In the genomic region with DNA sequence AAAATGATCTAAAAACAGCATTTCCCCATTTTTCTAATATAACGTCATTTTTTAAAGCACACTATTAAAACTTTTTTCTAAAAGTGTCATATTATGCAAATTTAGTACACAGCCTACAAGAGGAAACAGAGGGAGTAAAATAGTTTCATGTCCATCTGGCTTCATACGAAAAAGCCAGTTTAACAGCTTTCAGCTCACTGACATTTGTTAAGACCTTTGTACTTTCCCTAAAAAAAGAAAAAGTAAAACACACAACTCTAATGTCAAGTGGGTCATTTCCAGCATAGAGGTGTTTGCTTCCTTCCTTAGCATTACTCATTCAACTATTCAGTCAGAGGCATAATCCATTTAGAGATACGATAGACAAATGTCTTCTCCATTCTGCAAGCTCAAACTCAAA, we compare ENCODE assay signal across 18 cellular contexts. TPM values are rescaled to one million over a fixed set of nuclear protein-coding genes. Genes with fewer than 3 reads are reported as not detected.
DNase-seq lines count a peak whose midpoint lies in the region; ATAC-seq, FAIRE-seq and TF ChIP-seq lines count a peak whose summit lies in the region.
"Had no signal": no experiment of that assay in that cellular context is flagged by ENCODE, and none has a peak within 500 bp of the region (broad histone marks: within the 10 kb centered on the region; RNA-seq: fewer than 3 reads in every experiment).

No MANE protein-coding gene starts in this region.

- BruUV-seq in K562 (replicated peaks; lab: Mats Ljungman, UMichigan): no TSS peak

- peaks cover 7% of the 10 kb centered on the region for H3K4me1 Mint-ChIP-seq in activated T-cell treated with anti-CD3 and anti-CD28 coated beads, Interleukin-2, amount 50 U/mL, for 4 hours (ENCODE audit: low read depth)

- H3K9me3 ChIP-seq in DOHH2 (ENCODE audit: control insufficient read depth, insufficient read depth, low read length) (peaks cover 15% of the 10 kb centered on the region), K562 (replicated peaks; ENCODE audit: control insufficient read depth, insufficient read depth, low read depth, low read length) (no peaks in the 10 kb centered on the region; the same call in 1 of the 2 replicates), mucosa of descending colon (peaks cover 19% of the 10 kb centered on the region)

- peak; percentile 46 for FAIRE-seq in K562 (lab: Jason Lieb, UNC)

- TF ChIP-seq CTCF in DOHH2 (IDR thresholded peaks at IDR 0.05; ENCODE audit: low read depth, low read length, poor library complexity, severe bottlenecking) (no peak), K562 (IDR thresholded peaks at IDR 0.05 in 2 of 3, conservative IDR thresholded peaks at IDR 0.05 in 1 of 3; ENCODE audit: insufficient read depth in 2 of 3, low read depth in 1 of 3, low read length in 3 of 3) (no peak), mucosa of descending colon (IDR thresholded peaks at IDR 0.05) (no peak)

- H3K4me1 ChIP-seq in DOHH2 (ENCODE audit: control insufficient read depth, low read length) (peaks cover 67% of the 10 kb centered on the region), K562 (replicated peaks in 1 of 2; ENCODE audit: control insufficient read depth in 2 of 2, insufficient read depth in 2 of 2, low read length in 2 of 2) (no peaks in the 10 kb centered on the region), mucosa of descending colon (ENCODE audit: low read depth) (no peaks in the 10 kb centered on the region)
- H3K4me1 ChIP-seq: A549, SJCRH30 had no signal

- H3K4me3 ChIP-seq in DOHH2 (ENCODE audit: low read length): peak overlapping the region; percentile 53
- H3K4me3 ChIP-seq in K562: no peak overlapping the region
- no peak overlapping the region for H3K4me3 ChIP-seq in mucosa of descending colon
- H3K4me3 ChIP-seq: A549, SJCRH30 had no signal

- H3K79me2 ChIP-seq in DOHH2 (ENCODE audit: control insufficient read depth, low read length) (peaks cover 45% of the 10 kb centered on the region), K562 (ENCODE audit: control insufficient read depth, insufficient read depth, low read length) (no peaks in the 10 kb centered on the region)

- TF ChIP-seq POLR2A in K562 (conservative IDR thresholded peaks at IDR 0.05): no peak

- H3K4me3 Mint-ChIP-seq in activated T-cell treated with anti-CD3 and anti-CD28 coated beads, Interleukin-2, amount 50 U/mL, for 4 hours: no peak overlapping the region

- no peak for ATAC-seq in K562
- peak; percentile 45 for ATAC-seq in left colon
- peak; percentile 55 for ATAC-seq in mucosa of descending colon
- ATAC-seq in activated T-cell treated with anti-CD3 and anti-CD28 coated beads, Interleukin-2, amount 50 U/mL, for 4 hours: no peak
- ATAC-seq: A549 had no signal

- POLR2A ChIA-PET in K562 (lab: Yijun Ruan, JAX): no interaction called here

- H3K27me3 ChIP-seq in DOHH2 (ENCODE audit: control insufficient read depth, low read length) (no peaks in the 10 kb centered on the region), K562 (ENCODE audit: control insufficient read depth in 2 of 2, insufficient read depth in 2 of 2, low read length in 2 of 2) (no peaks in the 10 kb centered on the region)
- H3K27me3 ChIP-seq: SJCRH30 had no signal

- DNase-seq in K562 (ENCODE audit: extremely low read depth in 1 of 4, low spot score in 3 of 4): no peak
- no peak for DNase-seq in left colon
- no peak for DNase-seq in mucosa of descending colon
- no peak for DNase-seq in RKO (ENCODE audit: low spot score)
- DNase-seq in medulla oblongata (ENCODE audit: extremely low spot score): no peak
- no peak for DNase-seq in activated T-cell treated with anti-CD3 and anti-CD28 coated beads, Interleukin-2, amount 50 U/mL, for 4 hours
- DNase-seq in middle frontal gyrus (ENCODE audit: extremely low spot score, low spot score): no peak
- DNase-seq: C1 segment of cervical spinal cord, H7, NCI-H1417 treated with DMSO at 0.1 percent for 48 hours, NCI-H2029, NCI-H2171 treated with DMSO at 0.1 percent for 48 hours, NCI-H748 treated with DMSO at 0.1 percent for 48 hours, OCI-M1, RPMI8226, SJCRH30 had no signal

- H3K9me3 Mint-ChIP-seq in activated T-cell treated with anti-CD3 and anti-CD28 coated beads, Interleukin-2, amount 50 U/mL, for 4 hours: peaks cover 17% of the 10 kb centered on the region

- no peaks in the 10 kb centered on the region for H3K9me1 ChIP-seq in K562 (ENCODE audit: control insufficient read depth, insufficient read depth, low read length)

- intact Hi-C loops in K562 (cut with micrococcal nuclease) (no loop called here), left colon (cut with DNase I, micrococcal nuclease) (no loop called here), mucosa of descending colon (cut with DNase I, micrococcal nuclease) (no loop called here)

- TF ChIP-seq EP300 in K562 (IDR thresholded peaks at IDR 0.05; ENCODE audit: low read length): no peak

- peaks cover 27% of the 10 kb centered on the region for H3F3A ChIP-seq in DOHH2 (ENCODE audit: control insufficient read depth, insufficient read depth)

- H4K20me1 ChIP-seq in DOHH2 (ENCODE audit: control insufficient read depth, insufficient read depth, low read depth, low read length) (no peaks in the 10 kb centered on the region), K562 (replicated peaks; ENCODE audit: control insufficient read depth, insufficient read depth, low read length) (no peaks in the 10 kb centered on the region)

- WGBS in K562 (ENCODE audit: insufficient coverage, low coverage, missing lambda C conversion rate): 92% methylated on average over 3 of the region's 3 CpGs

- no peak overlapping the region for H2AFZ ChIP-seq in K562 (ENCODE audit: low read depth, low read length)

- CTCF ChIA-PET in K562 (lab: Yijun Ruan, JAX; ENCODE audit: low intra/inter-chr PET ratio): no interaction called here

- H3K36me3 Mint-ChIP-seq in activated T-cell treated with anti-CD3 and anti-CD28 coated beads, Interleukin-2, amount 50 U/mL, for 4 hours (ENCODE audit: insufficient read depth): peaks cover 29% of the 10 kb centered on the region

- no peak overlapping the region for H3K9ac ChIP-seq in K562 (ENCODE audit: insufficient read depth in 1 of 2, low read depth in 2 of 2, low read length in 2 of 2)

- in situ Hi-C loops in K562 (cut with MboI): no loop called here

- H3K27me3 Mint-ChIP-seq in activated T-cell treated with anti-CD3 and anti-CD28 coated beads, Interleukin-2, amount 50 U/mL, for 4 hours (ENCODE audit: low read depth): no peaks in the 10 kb centered on the region

- peak overlapping the region; percentile 92 for H3K27ac ChIP-seq in DOHH2 (ENCODE audit: low read depth, low read length)
- no peak overlapping the region for H3K27ac ChIP-seq in K562 (ENCODE audit: extremely low read depth, low read depth, low read length)
- H3K27ac ChIP-seq: A549, SJCRH30 had no signal

- H3K9me2 ChIP-seq in DOHH2 (replicated peaks; ENCODE audit: control insufficient read depth, low read length): no peaks in the 10 kb centered on the region

- H3K36me3 ChIP-seq in DOHH2 (ENCODE audit: control insufficient read depth, low read length) (peaks cover 47% of the 10 kb centered on the region), K562 (ENCODE audit: control insufficient read depth, insufficient read depth, low read length) (peaks cover 3% of the 10 kb centered on the region; the same call in 1 of the 3 replicates), mucosa of descending colon (ENCODE audit: low read depth) (no peaks in the 10 kb centered on the region)

- no peak for TF ChIP-seq RAD21 in K562 (CRISPR knock-in tag; conservative IDR thresholded peaks at IDR 0.05 in 1 of 2, IDR thresholded peaks at IDR 0.05 in 1 of 2)

- H3K4me2 ChIP-seq in DOHH2 (ENCODE audit: low read length): peak overlapping the region; percentile 65
- no peak overlapping the region for H3K4me2 ChIP-seq in K562 (ENCODE audit: insufficient read depth, low read length)
- H3K4me2 ChIP-seq: A549 had no signal

RNA-seq across cellular contexts. Expression of a gene that starts 49.4 kb away (rescaled TPM):
- 9.9 and 14.4 TPM in 2 replicates for total RNA-seq in K562 (2011; cell fraction: chromatin; rRNA removed; ENCODE audit: low replicate concordance)
- 4.2 and 5.1 TPM in 2 replicates for total RNA-seq in K562 (2011; cell fraction: nucleolus; rRNA removed)
- total RNA-seq in K562 (2011; cell fraction: nucleoplasm; rRNA removed): 6.3 and 9.3 TPM in 2 replicates
- total RNA-seq in K562 (2014; rRNA removed) (7.6 and 10.1 TPM in 2 replicates), K562 (2014; rRNA removed; fragmentation: Illumina TruSeq; extraction: Trizol) (13.4 and 13.9 TPM in 2 replicates), K562 (2015; rRNA removed; fragmentation: Illumina TruSeq; extraction: Trizol) (13.2 and 13.5 TPM in 2 replicates), K562 (2021) (11.9 and 14.2 TPM in 2 replicates), left colon (10 to 100 TPM; 28.1 to 33.2 TPM), mucosa of descending colon (10 to 100 TPM; 21.2 to 34.7 (median 23.7) TPM)
- polyA plus RNA-seq in K562 (2011; rRNA removed) (12.1 and 12.8 TPM in 2 replicates), K562 (2014; fragmentation: Illumina TruSeq; extraction: Trizol) (7.8 and 8.6 TPM in 2 replicates), K562 (2014; fragmentation: Nextera tagmentation; extraction: Ambion mirVana) (1 to 10 TPM; 1.9 to 3.3 TPM), K562 (2014; rRNA removed) (8.8 and 10.4 TPM in 2 replicates)
- 6.6 and 10.2 TPM in 2 replicates for polyA plus RNA-seq in K562 (2011; cell fraction: cytosol; rRNA removed)
- polyA plus RNA-seq in K562 (2011; cell fraction: nucleus; rRNA removed): 3.5 and 5.6 TPM in 2 replicates
- polyA plus RNA-seq in K562 (2012): 6.1 and 7.0 TPM in 2 replicates
- polyA minus RNA-seq in K562 (2011; rRNA and poly(A)+ RNA removed): 31.1 and 36.0 TPM in 2 replicates
- 8.7 and 10.4 TPM in 2 replicates for polyA minus RNA-seq in K562 (2011; cell fraction: cytosol; rRNA and poly(A)+ RNA removed)
- 5.1 and 7.8 TPM in 2 replicates for polyA minus RNA-seq in K562 (2011; cell fraction: nucleus; rRNA and poly(A)+ RNA removed)
- 10 to 100 TPM; 15.5 to 16.4 (median 15.7) TPM for total RNA-seq in activated T-cell treated with anti-CD3 and anti-CD28 coated beads, Interleukin-2, amount 50 U/mL, for 4 hours

RNA-seq across cellular contexts. Expression of a gene that starts 49.8 kb away (rescaled TPM):
- total RNA-seq in K562 (2011; cell fraction: chromatin; rRNA removed; ENCODE audit: low replicate concordance): 4.8 and 9.7 TPM in 2 replicates
- 2.9 and 4.0 TPM in 2 replicates for total RNA-seq in K562 (2011; cell fraction: nucleolus; rRNA removed)
- 5.4 and 8.1 TPM in 2 replicates for total RNA-seq in K562 (2011; cell fraction: nucleoplasm; rRNA removed)
- 6.9 and 11.8 TPM in 2 replicates for total RNA-seq in K562 (2014; rRNA removed)
- total RNA-seq in K562 (2014; rRNA removed; fragmentation: Illumina TruSeq; extraction: Trizol): 14.5 and 16.2 TPM in 2 replicates
- 15.8 and 15.9 TPM in 2 replicates for total RNA-seq in K562 (2015; rRNA removed; fragmentation: Illumina TruSeq; extraction: Trizol)
- 6.7 TPM in 2 replicates for total RNA-seq in K562 (2021)
- polyA plus RNA-seq in K562 (2011; rRNA removed): 8.0 and 9.5 TPM in 2 replicates
- polyA plus RNA-seq in K562 (2011; cell fraction: cytosol; rRNA removed): 4.1 and 8.2 TPM in 2 replicates
- 1.6 and 2.3 TPM in 2 replicates for polyA plus RNA-seq in K562 (2011; cell fraction: nucleus; rRNA removed)
- 10.0 and 10.5 TPM in 2 replicates for polyA plus RNA-seq in K562 (2012)
- polyA plus RNA-seq in K562 (2014; fragmentation: Illumina TruSeq; extraction: Trizol): 12.7 and 17.6 TPM in 2 replicates
- polyA plus RNA-seq in K562 (2014; fragmentation: Nextera tagmentation; extraction: Ambion mirVana): 10 to 100 TPM; 11.9 to 14.6 TPM
- polyA plus RNA-seq in K562 (2014; rRNA removed): 13.0 and 15.1 TPM in 2 replicates
- polyA minus RNA-seq in K562 (2011; rRNA and poly(A)+ RNA removed): 4.1 and 6.7 TPM in 2 replicates
- polyA minus RNA-seq in K562 (2011; cell fraction: cytosol; rRNA and poly(A)+ RNA removed): 3.6 and 7.0 TPM in 2 replicates
- 3.1 and 4.9 TPM in 2 replicates for polyA minus RNA-seq in K562 (2011; cell fraction: nucleus; rRNA and poly(A)+ RNA removed)
- 10 to 100 TPM; 13.5 to 16.9 TPM for total RNA-seq in left colon
- 10 to 100 TPM; 12.6 to 17.0 (median 12.8) TPM for total RNA-seq in mucosa of descending colon
- 10 to 100 TPM in 1 of 3 donors, 1 to 10 TPM in 2; 9.0 to 11.4 (median 9.1) TPM for total RNA-seq in activated T-cell treated with anti-CD3 and anti-CD28 coated beads, Interleukin-2, amount 50 U/mL, for 4 hours

Comparison
In these comparisons a context has a peak if more than half of its experiments do, and no peak if none do; other contexts are left out.
1. ATAC-seq: peak in left colon (single experiment) and mucosa of descending colon (single experiment); none in K562 (single experiment) and activated T-cell treated with anti-CD3 and anti-CD28 coated beads, Interleukin-2, amount 50 U/mL, for 4 hours (0 of 2).